ENCODE assay signal across 8 cellular contexts in the genomic region with DNA sequence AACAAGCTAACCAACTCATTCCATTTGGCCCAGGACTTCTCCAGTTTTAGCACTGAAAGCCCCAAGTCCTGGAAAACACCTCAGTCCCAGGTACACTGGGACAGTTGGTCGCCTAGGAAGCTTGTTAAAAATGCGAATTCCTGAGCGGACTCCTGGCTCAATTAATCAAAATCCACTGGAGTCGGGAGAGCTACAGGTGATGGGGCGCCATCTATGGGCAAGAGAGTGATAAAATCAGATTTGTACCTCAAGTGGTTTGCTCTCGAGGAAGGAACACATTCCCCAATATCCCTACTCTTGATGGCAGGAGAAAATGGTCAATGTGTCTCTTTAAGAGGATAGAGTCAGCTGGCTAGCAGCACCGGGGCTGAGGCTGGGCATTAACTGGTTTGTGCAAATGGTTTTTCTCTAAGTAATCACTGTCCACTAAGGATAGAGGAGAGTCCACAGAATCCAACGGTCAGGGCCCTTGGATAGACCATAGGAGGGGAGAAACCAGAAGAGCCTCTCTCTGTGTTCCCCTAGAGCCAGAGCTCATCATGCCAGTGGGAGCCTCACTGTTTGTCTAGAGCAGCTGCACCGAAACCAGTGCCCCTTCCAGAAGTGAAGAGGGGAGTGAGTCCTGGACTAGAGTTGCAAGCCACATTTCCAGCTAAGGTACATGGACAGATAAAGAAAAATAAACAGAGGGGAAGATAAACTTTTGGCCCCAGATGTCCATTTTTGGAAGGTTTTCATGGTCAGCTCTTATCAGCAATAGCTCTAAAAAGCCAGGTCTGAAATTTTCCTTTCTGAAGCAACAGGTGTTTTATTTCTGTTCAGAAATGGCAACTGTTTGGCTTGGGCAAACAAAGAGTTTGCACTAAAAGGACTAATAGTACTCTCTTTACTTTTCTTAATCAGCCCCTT.
DNase-seq lines count a peak whose midpoint lies in the region; ATAC-seq, FAIRE-seq and TF ChIP-seq lines count a peak whose summit lies in the region.

No MANE protein-coding gene starts in this region.

- no peaks in the 10 kb centered on the region for H3K9me3 ChIP-seq in cardiac muscle cell (ENCODE audit: low read depth)

- H3K4me1 Mint-ChIP-seq in activated T-helper 2 cell treated with anti-CD3 and anti-CD28 coated beads, Interferon-gamma antibody, Interleukin-2, Interleukin-4, amounts not matched to agents 10 μg/mL and 5 μg/mL and 100 μg/mL, durations not matched to agents 14 hours and 24 hours and 36 hours (ENCODE audit: low read depth), result peaks cover 15% of the 10 kb centered on the region

- DNase-seq in DMS 273 treated with DMSO at 0.1 percent for 48 hours (lab: John Stamatoyannopoulos, UW) (peak; percentile 11), RCC 7860 (ENCODE audit: low spot score) (peak; percentile 40), cardiac muscle cell (ENCODE audit: low read depth in 1 of 2, low spot score in 1 of 2) (peak; percentile 78 to 84), pons (ENCODE audit: low spot score) (peak; percentile 69)
- peak; percentile 37 for DNase-seq in activated naive CD4-positive, alpha-beta T cell treated with Interleukin-2 at 50 U/mL for 16 hours
- no peak for DNase-seq in activated T-helper 2 cell treated with anti-CD3 and anti-CD28 coated beads, Interferon-gamma antibody, Interleukin-2, Interleukin-4, amounts not matched to agents 10 μg/mL and 5 μg/mL and 100 μg/mL, durations not matched to agents 14 hours and 24 hours and 36 hours (ENCODE audit: low spot score)

- H3K4me1 ChIP-seq in cardiac muscle cell (ENCODE audit: low read depth), result no peaks in the 10 kb centered on the region

- H3K27ac ChIP-seq in cardiac muscle cell, result no peak overlapping the region

- no peaks in the 10 kb centered on the region for H3K36me3 Mint-ChIP-seq in activated T-helper 2 cell treated with anti-CD3 and anti-CD28 coated beads, Interferon-gamma antibody, Interleukin-2, Interleukin-4, amounts not matched to agents 10 μg/mL and 5 μg/mL and 100 μg/mL, durations not matched to agents 14 hours and 24 hours and 36 hours (ENCODE audit: low read depth)

- peak; percentile 73 for TF ChIP-seq CTCF in cardiac muscle cell (IDR thresholded peaks at IDR 0.05; ENCODE audit: low read depth, low read length)

- no peaks in the 10 kb centered on the region for H3K27me3 ChIP-seq in cardiac muscle cell

- no peak overlapping the region for H3K27ac Mint-ChIP-seq in activated T-helper 2 cell treated with anti-CD3 and anti-CD28 coated beads, Interferon-gamma antibody, Interleukin-2, Interleukin-4, amounts not matched to agents 10 μg/mL and 5 μg/mL and 100 μg/mL, durations not matched to agents 14 hours and 24 hours and 36 hours

- TF ChIP-seq EP300 in Ishikawa (IDR thresholded peaks at IDR 0.05; ENCODE audit: borderline replicate concordance), result no peak

- intact Hi-C loops in activated T-helper 2 cell treated with anti-CD3 and anti-CD28 coated beads, Interferon-gamma antibody, Interleukin-2, Interleukin-4, amounts not matched to agents 10 μg/mL and 5 μg/mL and 100 μg/mL, durations not matched to agents 14 hours and 24 hours and 36 hours (cut with micrococcal nuclease), result loop anchor here (2.0 to 10.0 kb wide), 2 partner anchors 220 to 390 kb away; partner anchors contain the start of gene MAN1A2

- H3K9me3 Mint-ChIP-seq in activated T-helper 2 cell treated with anti-CD3 and anti-CD28 coated beads, Interferon-gamma antibody, Interleukin-2, Interleukin-4, amounts not matched to agents 10 μg/mL and 5 μg/mL and 100 μg/mL, durations not matched to agents 14 hours and 24 hours and 36 hours, result no peaks in the 10 kb centered on the region

- no peak for ATAC-seq in GM19397 (IDR thresholded peaks at IDR 0.05; ENCODE audit: unreplicated experiment)

- peaks cover 54% of the 10 kb centered on the region for H3K27me3 Mint-ChIP-seq in activated T-helper 2 cell treated with anti-CD3 and anti-CD28 coated beads, Interferon-gamma antibody, Interleukin-2, Interleukin-4, amounts not matched to agents 10 μg/mL and 5 μg/mL and 100 μg/mL, durations not matched to agents 14 hours and 24 hours and 36 hours (ENCODE audit: low read depth)

- no peak for FAIRE-seq in RCC 7860 (lab: Jason Lieb, UNC)

- no peaks in the 10 kb centered on the region for H3K36me3 ChIP-seq in cardiac muscle cell

- no peak overlapping the region for H3K4me3 Mint-ChIP-seq in activated T-helper 2 cell treated with anti-CD3 and anti-CD28 coated beads, Interferon-gamma antibody, Interleukin-2, Interleukin-4, amounts not matched to agents 10 μg/mL and 5 μg/mL and 100 μg/mL, durations not matched to agents 14 hours and 24 hours and 36 hours (ENCODE audit: low read depth)

- no peak overlapping the region for H3K4me3 ChIP-seq in cardiac muscle cell

- TF ChIP-seq RAD21 in Ishikawa (IDR thresholded peaks at IDR 0.05; ENCODE audit: low read depth), result peak; percentile 85

TF ChIP-seq in Ishikawa, 13 proteins besides CTCF, POLR2A, EP300 and RAD21:
- TF ChIP-seq TEAD4 (IDR thresholded peaks at IDR 0.05), result 0 out of 2 replicates have a peak, but pooled peaks have one; percentile 16
- no peak for TF ChIP-seq FOXM1 (IDR thresholded peaks at IDR 0.05; ENCODE audit: borderline replicate concordance, low read depth)
